ENCODE assay signal across 17 cellular contexts in genomic region chr10:98260350-98260749, GRCh38. TPM values are rescaled to one million over a fixed set of nuclear protein-coding genes. Genes with fewer than 3 reads are reported as not detected.
"Had no signal": no experiment of that assay in that cellular context is flagged by ENCODE, and none has a peak within 500 bp of the region (broad histone marks: within the 10 kb centered on the region; RNA-seq: fewer than 3 reads in every experiment).

No MANE protein-coding gene starts in this region.

- DNase-seq: activated CD4-positive, alpha-beta T cell treated with anti-CD3 and anti-CD28 coated beads for 36 hours; activated CD8-positive, alpha-beta memory T cell treated with anti-CD3 and anti-CD28 coated beads, Interleukin-2, amount 50 U/mL, for 4 hours; activated CD8-positive, alpha-beta T cell treated with anti-CD3 and anti-CD28 coated beads for 36 hours; activated gamma-delta T cell treated with Interleukin-2 at 50 U/mL for 16 hours; activated naive CD8-positive, alpha-beta T cell treated with anti-CD3 and anti-CD28 coated beads for 36 hours; activated T-cell treated with anti-CD3 and anti-CD28 coated beads, Interleukin-2, amount 50 U/mL, for 72 hours; effector CD8-positive, alpha-beta T cell; hippocampal formation; lower lobe of right lung; naive thymus-derived CD8-positive, alpha-beta T cell; stimulated activated CD4-positive, alpha-beta T cell treated with anti-CD3 and anti-CD28 coated beads, Interleukin-4, amount 100 ng/mL, for 1 hour; stimulated activated CD8-positive, alpha-beta memory T cell treated with anti-CD3 and anti-CD28 coated beads, Interleukin-4, amount 100 ng/mL, for 48 hours; stimulated activated naive CD8-positive, alpha-beta T cell treated with anti-CD3 and anti-CD28 coated beads, Interleukin-15, Interleukin-2, amounts not matched to agents 100 U/mL and 50 U/mL, for 24 hours; SW 1271 had no signal

- ATAC-seq: activated CD4-positive, alpha-beta T cell treated with anti-CD3 and anti-CD28 coated beads for 36 hours; activated CD8-positive, alpha-beta T cell treated with anti-CD3 and anti-CD28 coated beads for 36 hours; activated T-cell treated with anti-CD3 and anti-CD28 coated beads, Interleukin-2, amount 50 U/mL, for 72 hours; naive thymus-derived CD8-positive, alpha-beta T cell; stimulated activated naive CD8-positive, alpha-beta T cell treated with anti-CD3 and anti-CD28 coated beads, Interleukin-15, Interleukin-2, amounts not matched to agents 100 U/mL and 50 U/mL, for 24 hours had no signal

- H3K9me3 ChIP-seq: lower lobe of right lung had no signal

- H3K9me3 Mint-ChIP-seq: activated CD8-positive, alpha-beta T cell treated with anti-CD3 and anti-CD28 coated beads for 36 hours; activated naive CD8-positive, alpha-beta T cell treated with anti-CD3 and anti-CD28 coated beads for 36 hours; activated T-cell treated with anti-CD3 and anti-CD28 coated beads, Interleukin-2, amount 50 U/mL, for 72 hours; naive thymus-derived CD8-positive, alpha-beta T cell; T-helper 2 cell treated with Interferon-gamma antibody and Interleukin-4, amounts not matched to agents 5 μg/mL and 100 μg/mL, for 36 hours had no signal

- H3K27me3 Mint-ChIP-seq: activated CD4-positive, alpha-beta T cell treated with anti-CD3 and anti-CD28 coated beads for 36 hours; activated CD8-positive, alpha-beta T cell treated with anti-CD3 and anti-CD28 coated beads for 36 hours; activated naive CD8-positive, alpha-beta T cell treated with anti-CD3 and anti-CD28 coated beads for 36 hours; naive thymus-derived CD8-positive, alpha-beta T cell had no signal

- H3K4me1 Mint-ChIP-seq: activated CD4-positive, alpha-beta T cell treated with anti-CD3 and anti-CD28 coated beads for 36 hours; activated naive CD8-positive, alpha-beta T cell treated with anti-CD3 and anti-CD28 coated beads for 36 hours had no signal

- H3K27ac ChIP-seq: coronary artery, epithelial cell of prostate, lower lobe of right lung had no signal

- H3K4me3 Mint-ChIP-seq: activated CD4-positive, alpha-beta T cell treated with anti-CD3 and anti-CD28 coated beads for 36 hours; activated CD8-positive, alpha-beta T cell treated with anti-CD3 and anti-CD28 coated beads for 36 hours; activated naive CD8-positive, alpha-beta T cell treated with anti-CD3 and anti-CD28 coated beads for 36 hours; activated T-cell treated with anti-CD3 and anti-CD28 coated beads, Interleukin-2, amount 50 U/mL, for 72 hours; naive thymus-derived CD8-positive, alpha-beta T cell; T-helper 2 cell treated with Interferon-gamma antibody and Interleukin-4, amounts not matched to agents 5 μg/mL and 100 μg/mL, for 36 hours had no signal

- H3K27ac Mint-ChIP-seq: activated CD4-positive, alpha-beta T cell treated with anti-CD3 and anti-CD28 coated beads for 36 hours; activated CD8-positive, alpha-beta T cell treated with anti-CD3 and anti-CD28 coated beads for 36 hours; activated naive CD8-positive, alpha-beta T cell treated with anti-CD3 and anti-CD28 coated beads for 36 hours; activated T-cell treated with anti-CD3 and anti-CD28 coated beads, Interleukin-2, amount 50 U/mL, for 72 hours; T-helper 2 cell treated with Interferon-gamma antibody and Interleukin-4, amounts not matched to agents 5 μg/mL and 100 μg/mL, for 36 hours had no signal

- H3K4me3 ChIP-seq: coronary artery, lower lobe of right lung had no signal

- H3K36me3 ChIP-seq: lower lobe of right lung had no signal

RNA-seq across cellular contexts. Expression of gene LOXL4, which starts 7.6 kb away (rescaled TPM):
- total RNA-seq: activated CD4-positive, alpha-beta T cell treated with anti-CD3 and anti-CD28 coated beads for 36 hours; activated CD8-positive, alpha-beta T cell treated with anti-CD3 and anti-CD28 coated beads for 36 hours; activated naive CD8-positive, alpha-beta T cell treated with anti-CD3 and anti-CD28 coated beads for 36 hours; activated T-cell treated with anti-CD3 and anti-CD28 coated beads, Interleukin-2, amount 50 U/mL, for 72 hours; naive thymus-derived CD8-positive, alpha-beta T cell had no signal
